Comparison of ENCODE assay signal across 26 cellular contexts in the genomic region with DNA sequence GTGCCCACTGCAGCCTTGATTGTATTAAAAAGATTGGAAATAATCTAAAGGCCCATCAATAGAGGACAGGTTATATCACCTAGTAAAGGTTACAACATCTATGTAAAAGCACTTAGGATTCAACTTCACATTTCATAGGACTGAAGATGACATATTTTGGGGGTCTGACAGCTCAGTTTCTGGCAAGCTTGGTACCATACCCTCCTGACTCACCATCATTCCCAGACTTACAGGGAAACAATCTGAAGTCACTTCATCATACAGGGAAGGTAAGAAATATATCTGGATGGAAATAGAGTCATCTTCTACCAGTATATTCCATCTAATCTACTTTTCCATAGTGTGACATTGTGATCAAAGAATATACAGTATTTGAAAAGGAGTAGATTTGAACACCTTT. TPM values are rescaled to one million over a fixed set of nuclear protein-coding genes. Genes with fewer than 3 reads are reported as not detected.
"Had no signal": no experiment of that assay in that cellular context is flagged by ENCODE, and none has a peak within 500 bp of the region (broad histone marks: within the 10 kb centered on the region; RNA-seq: fewer than 3 reads in every experiment).

No MANE protein-coding gene starts in this region.

- H3K4me3 ChIP-seq: gastrocnemius medialis, hepatocyte, pancreas, psoas muscle, sigmoid colon, uterus had no signal

- H3K9me3 ChIP-seq: gastrocnemius medialis, neutrophil, pancreas, psoas muscle, sigmoid colon, uterus had no signal

- FAIRE-seq: colon, endometrium, keratinocyte, pancreas, small intestine had no signal

- ATAC-seq: activated CD4-positive, alpha-beta T cell treated with anti-CD3 and anti-CD28 coated beads for 36 hours; activated CD8-positive, alpha-beta memory T cell treated with anti-CD3 and anti-CD28 coated beads, Interleukin-2, amount 10 ng/mL, durations not matched to agents 7 days and 5 days; activated CD8-positive, alpha-beta T cell treated with anti-CD3 and anti-CD28 coated beads, Interleukin-2, amount 10 ng/mL, durations not matched to agents 7 days and 5 days; activated naive CD8-positive, alpha-beta T cell treated with anti-CD3 and anti-CD28 coated beads, Interleukin-2, amount 50 U/mL, for 24 hours; gastrocnemius medialis; left colon; pancreas; psoas muscle; stimulated activated effector memory CD8-positive, alpha-beta T cell treated with anti-CD3 and anti-CD28 coated beads, Interleukin-12 subunit alpha, Interleukin-12 subunit beta, amount 100 ng/mL, for 72 hours had no signal

- H3K4me1 ChIP-seq: gastrocnemius medialis, pancreas, psoas muscle, uterus had no signal

- H3K27ac ChIP-seq: gastrocnemius medialis, hepatocyte, neutrophil, psoas muscle, sigmoid colon, uterus had no signal

- H3K36me3 ChIP-seq: gastrocnemius medialis, neutrophil, pancreas, sigmoid colon, uterus had no signal

- H3K4me2 ChIP-seq: hepatocyte had no signal

- H2AFZ ChIP-seq: hepatocyte had no signal

- H3K79me2 ChIP-seq: hepatocyte had no signal

- H3K27me3 ChIP-seq: gastrocnemius medialis, hepatocyte, neutrophil, pancreas, sigmoid colon, uterus had no signal

- DNase-seq: activated CD4-positive, alpha-beta T cell treated with anti-CD3 and anti-CD28 coated beads for 36 hours; activated CD4-positive, CD25-positive, alpha-beta regulatory T cell; activated CD8-positive, alpha-beta memory T cell treated with anti-CD3 and anti-CD28 coated beads, Interleukin-2, amount 10 ng/mL, durations not matched to agents 7 days and 5 days; activated CD8-positive, alpha-beta T cell treated with anti-CD3 and anti-CD28 coated beads, Interleukin-2, amount 10 ng/mL, durations not matched to agents 7 days and 5 days; activated naive CD8-positive, alpha-beta T cell treated with anti-CD3 and anti-CD28 coated beads, Interleukin-2, amount 50 U/mL, for 24 hours; activated T-cell treated with anti-CD3 and anti-CD28 coated beads, Interleukin-2, amount 50 U/mL, for 48 hours; amygdala; effector CD8-positive, alpha-beta T cell; gastrocnemius medialis; left colon; mammary epithelial cell; naive B cell; nephron progenitor cell; pancreas; psoas muscle; sigmoid colon; small intestine; stimulated activated CD4-positive, alpha-beta T cell treated with anti-CD3 and anti-CD28 coated beads, Interleukin-4, amount 100 ng/mL, for 24 hours; uterus had no signal

RNA-seq across cellular contexts. Expression of gene DAB2, which starts 28.8 kb away (rescaled TPM):
- total RNA-seq: activated CD8-positive, alpha-beta memory T cell treated with anti-CD3 and anti-CD28 coated beads, Interleukin-2, amount 10 ng/mL, durations not matched to agents 7 days and 5 days; activated CD8-positive, alpha-beta T cell treated with anti-CD3 and anti-CD28 coated beads, Interleukin-2, amount 10 ng/mL, durations not matched to agents 7 days and 5 days; activated T-helper 2 cell treated with anti-CD3 and anti-CD28 coated beads, Interferon-gamma antibody, Interleukin-2, Interleukin-4, amounts not matched to agents 10 μg/mL and 5 μg/mL and 100 μg/mL, durations not matched to agents 14 hours and 24 hours and 36 hours had no signal
